Comparison of ENCODE assay signal across 8 cellular contexts in genomic region chr3:120741837-120742197, GRCh38. TPM values are rescaled to one million over a fixed set of nuclear protein-coding genes. Genes with fewer than 3 reads are reported as not detected.
DNase-seq lines count a peak whose midpoint lies in the region; ATAC-seq and TF ChIP-seq lines count a peak whose summit lies in the region.

No MANE protein-coding gene starts in this region.

- in situ Hi-C loops in KBM-7 (cut with MboI; ENCODE audit: low pct_unique_long_range_greater_than_20kb, low sequenced_read_pairs) = no loop called here

- H3F3A ChIP-seq in PC-9 (ENCODE audit: insufficient read depth, low read depth) = no peaks in the 10 kb centered on the region; the same call in 1 of the 2 replicates

- TSS peak; percentile 55 for BruUV-seq in PC-9 (replicated peaks; lab: Mats Ljungman, UMichigan)

- H3K4me1 ChIP-seq in PC-9 (replicated peaks; ENCODE audit: insufficient read depth) = peaks cover 14% of the 10 kb centered on the region
- H3K4me1 ChIP-seq in esophagus (ENCODE audit: control insufficient read depth in 2 of 2, insufficient read depth in 2 of 2, low read length in 1 of 2) = peaks cover 3 to 5% of the 10 kb centered on the region in 2 donors

- POLR2A ChIA-PET in PC-9 (lab: Charles Lee; ENCODE audit: unreplicated experiment) = interaction anchor here (0.6 kb wide), 1 partner anchor 10 kb away, joined by 5 read pairs; no protein-coding TSS in a partner anchor

- CTCF ChIA-PET in PC-9 (lab: Charles Lee) = interaction anchor here (0.6 kb wide), 1 partner anchor 99 kb away, joined by 3 read pairs; no protein-coding TSS in a partner anchor

- no peaks in the 10 kb centered on the region for H3K9me2 ChIP-seq in PC-9 (ENCODE audit: insufficient read depth)

- H3K9me3 Mint-ChIP-seq in osteocyte (ENCODE audit: unreplicated experiment) = peaks cover 6% of the 10 kb centered on the region

- ATAC-seq in HG02588 (IDR thresholded peaks at IDR 0.05; ENCODE audit: unreplicated experiment) = peak; percentile 14

- H3K27me3 Mint-ChIP-seq in osteocyte (ENCODE audit: unreplicated experiment) = no peaks in the 10 kb centered on the region

- no peaks in the 10 kb centered on the region for H4K20me1 ChIP-seq in PC-9 (ENCODE audit: insufficient read depth)

- H3K36me3 ChIP-seq in PC-9 (ENCODE audit: low read depth) (peaks cover 7% of the 10 kb centered on the region), esophagus (ENCODE audit: control insufficient read depth in 2 of 2, insufficient read depth in 2 of 2, low read length in 1 of 2) (no peaks in the 10 kb centered on the region)

- intact Hi-C loops in PC-9 (cut with micrococcal nuclease; ENCODE audit: unreplicated experiment) = loop anchor here (2.0 kb wide), 2 partner anchors 23 to 145 kb away; partner anchors contain the start of gene NDUFB4

- H3K27me3 ChIP-seq in PC-9 (ENCODE audit: insufficient read depth, low read depth) (no peaks in the 10 kb centered on the region), esophagus (ENCODE audit: control insufficient read depth in 1 of 2, insufficient read depth in 2 of 2, low read length in 2 of 2) (no peaks in the 10 kb centered on the region)

- peak overlapping the region; percentile 90 for H2AFZ ChIP-seq in PC-9

- TF ChIP-seq CTCF in PC-9 (conservative IDR thresholded peaks at IDR 0.05) (no peak), osteocyte (IDR thresholded peaks at IDR 0.05) (no peak)

- H3K4me3 ChIP-seq in PC-9 (peak overlapping the region; percentile 98), esophagus (ENCODE audit: low read depth in 1 of 2, low read length in 2 of 2) (peak overlapping the region; percentile 89 to 100)

- H3K36me3 Mint-ChIP-seq in osteocyte (ENCODE audit: unreplicated experiment) = peaks cover 12% of the 10 kb centered on the region

- peaks cover 27% of the 10 kb centered on the region for H3K4me1 Mint-ChIP-seq in osteocyte (ENCODE audit: unreplicated experiment)

- H3K4me2 ChIP-seq in PC-9 = peak overlapping the region; percentile 95

- WGBS in esophagus, 2 donors = 9 to 10% methylated on average over 10 of the region's 10 CpGs

- peak overlapping the region; percentile 78 for H3K4me3 Mint-ChIP-seq in osteocyte (ENCODE audit: unreplicated experiment)

- peak overlapping the region; percentile 97 for H3K27ac Mint-ChIP-seq in osteocyte (ENCODE audit: unreplicated experiment)

- H3K79me2 ChIP-seq in PC-9 (ENCODE audit: low read depth) = peaks cover 54% of the 10 kb centered on the region

- H3K27ac ChIP-seq in PC-9 (peak overlapping the region; percentile 90), esophagus (ENCODE audit: low read depth in 2 of 2, low read length in 1 of 2) (peak overlapping the region; percentile 97 to 100)

- DNase-seq in NCI-H345 treated with DMSO at 0.1 percent for 48 hours (lab: John Stamatoyannopoulos, UW; ENCODE audit: unreplicated experiment) = peak; percentile 14
- no peak for DNase-seq in NCI-H345 (lab: John Stamatoyannopoulos, UW)
- no peak for DNase-seq in PC-9
- DNase-seq in osteocyte (ENCODE audit: extremely low spot score, unreplicated experiment) = no peak
- no peak for DNase-seq in stimulated activated CD4-positive, alpha-beta T cell treated with anti-CD3 and anti-CD28 coated beads, Interleukin-12 subunit alpha, Interleukin-12 subunit beta, amount 100 ng/mL, for 4 hours
- DNase-seq in KBM-7 = no peak

- H3K9me3 ChIP-seq in PC-9 (ENCODE audit: insufficient read depth, low read depth) = peaks cover 7% of the 10 kb centered on the region
- H3K9me3 ChIP-seq in esophagus (ENCODE audit: control insufficient read depth in 2 of 2, insufficient read depth in 1 of 2, low read depth in 1 of 2, low read length in 1 of 2) = no peaks in the 10 kb centered on the region

RNA-seq across cellular contexts. Expression of gene RABL3, which starts 0.5 kb away (rescaled TPM):
- total RNA-seq in PC-9 (2021) (17.1 and 29.8 TPM in 2 replicates), osteocyte (17.4 and 22.2 TPM in 2 replicates)
- polyA plus RNA-seq in esophagus = 1 to 10 TPM; 2.8 to 8.2 TPM

RNA-seq across cellular contexts. Expression of gene GTF2E1, which starts 0.7 kb away (rescaled TPM):
- total RNA-seq in PC-9 (2021) (22.2 and 23.3 TPM in 2 replicates), osteocyte (17.2 and 19.3 TPM in 2 replicates)
- 1 to 10 TPM; 3.5 to 4.1 TPM for polyA plus RNA-seq in esophagus

RNA-seq across cellular contexts. Expression of gene HGD, which starts 59.8 kb away (rescaled TPM):
- total RNA-seq in PC-9 (2021) = 0.65 and 0.85 TPM in 2 replicates
- under 1 TPM; 0.06 TPM for polyA plus RNA-seq in esophagus
- total RNA-seq in osteocyte = 0.27 and 0.44 TPM in 2 replicates
